24 cellular contexts compared by ENCODE assay signal in the genomic region with DNA sequence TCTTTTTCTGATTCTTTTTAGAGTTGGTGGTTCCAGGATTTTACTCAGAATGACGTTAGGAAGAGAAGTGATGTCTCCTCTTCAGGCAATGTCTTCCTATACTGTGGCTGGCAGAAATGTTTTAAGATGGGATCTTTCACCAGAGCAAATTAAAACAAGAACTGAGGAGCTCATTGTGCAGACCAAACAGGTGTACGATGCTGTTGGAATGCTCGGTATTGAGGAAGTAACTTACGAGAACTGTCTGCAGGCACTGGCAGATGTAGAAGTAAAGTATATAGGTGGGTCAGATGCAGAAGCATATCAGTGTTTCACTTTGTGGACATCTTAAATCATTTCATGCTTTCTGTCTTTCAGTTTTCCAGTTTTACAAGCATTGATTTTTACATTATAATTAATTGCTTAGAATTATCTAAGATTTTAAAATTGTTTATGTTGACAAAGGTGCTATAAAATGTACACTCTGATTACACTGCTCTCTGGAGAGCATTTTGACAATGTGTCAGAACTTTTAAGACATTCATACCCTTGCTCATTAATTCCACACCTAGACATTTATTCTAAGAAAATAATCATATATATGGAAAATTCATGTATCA. TPM values are rescaled to one million over a fixed set of nuclear protein-coding genes. Genes with fewer than 3 reads are reported as not detected.
A peak's percentile ranks its signal among the peaks of the same experiment; 100 is the strongest.
DNase-seq lines count a peak whose midpoint lies in the region; ATAC-seq, FAIRE-seq and TF ChIP-seq lines count a peak whose summit lies in the region.
"Had no signal": no experiment of that assay in that cellular context is flagged by ENCODE, and none has a peak within 500 bp of the region (broad histone marks: within the 10 kb centered on the region; RNA-seq: fewer than 3 reads in every experiment).

No MANE protein-coding gene starts in this region.

- H3K36me3 ChIP-seq in HEK293 (ENCODE audit: control insufficient read depth in 2 of 2, insufficient read depth in 1 of 2, low read length in 2 of 2) = peaks cover 2 to 4% of the 10 kb centered on the region in 2 experiments; a peak in 2 of 3 replicates

- ATAC-seq in GM21528 (IDR thresholded peaks at IDR 0.05; ENCODE audit: low FRiP score, unreplicated experiment) = no peak
- no peak for ATAC-seq in HG03378 (IDR thresholded peaks at IDR 0.05; ENCODE audit: unreplicated experiment)

- H3K4me1 Mint-ChIP-seq in Calu3 (ENCODE audit: low read depth, unreplicated experiment) = no peaks in the 10 kb centered on the region
- no peaks in the 10 kb centered on the region for H3K4me1 Mint-ChIP-seq in type B pancreatic cell (ENCODE audit: unreplicated experiment)
- H3K4me1 Mint-ChIP-seq: CD14-positive monocyte had no signal

- FAIRE-seq in HTR-8/SVneo (lab: Jason Lieb, UNC) = peak; percentile 49
- FAIRE-seq: A204.1, D721Med, G401.6, GM12891, GM19239 had no signal

- BruUV-seq in Calu3 (replicated peaks; lab: Mats Ljungman, UMichigan) = no TSS peak

- CTCF ChIA-PET in Calu3 (lab: Charles Lee) (no interaction called here), HEK293 (lab: Yijun Ruan, JAX) (interaction anchor here (2.3 kb wide), 1 partner anchor 16 kb away, joined by 8 read pairs; no protein-coding TSS in a partner anchor)

- intact Hi-C loops in Calu3 (cut with micrococcal nuclease; ENCODE audit: unreplicated experiment) = loop anchor here (10.0 kb wide), 1 partner anchor 386 kb away; the partner anchor contains the start of gene SREK1

- TF ChIP-seq CTCF in Calu3 (IDR thresholded peaks at IDR 0.05; ENCODE audit: unreplicated experiment) = no peak
- no peak for TF ChIP-seq CTCF in HEK293 (tag by site-specific recombination; IDR thresholded peaks at IDR 0.05)
- no peak for TF ChIP-seq CTCF in type B pancreatic cell (conservative IDR thresholded peaks at IDR 0.05)

- no peak overlapping the region for H3K4me3 ChIP-seq in HEK293 (ENCODE audit: low read depth, low read length)
- H3K4me3 ChIP-seq: BLaER1 had no signal

- H3K9me3 Mint-ChIP-seq in Calu3 (ENCODE audit: low read depth, unreplicated experiment) (no peaks in the 10 kb centered on the region), type B pancreatic cell (no peaks in the 10 kb centered on the region)
- H3K9me3 Mint-ChIP-seq: CD14-positive monocyte; CD4-positive, alpha-beta memory T cell; CD4-positive, CD25-positive, alpha-beta regulatory T cell; CD8-positive, alpha-beta memory T cell had no signal

- no peak overlapping the region for H3K4me3 Mint-ChIP-seq in Calu3 (ENCODE audit: low read depth, unreplicated experiment)
- H3K4me3 Mint-ChIP-seq in type B pancreatic cell = no peak overlapping the region
- H3K4me3 Mint-ChIP-seq: CD14-positive monocyte; CD4-positive, alpha-beta memory T cell; CD4-positive, CD25-positive, alpha-beta regulatory T cell; CD8-positive, alpha-beta memory T cell had no signal

- no peak overlapping the region for H3K27ac ChIP-seq in HEK293 (ENCODE audit: extremely low read depth, low read depth, low read length)
- H3K27ac ChIP-seq: BLaER1 had no signal

- H3K27me3 Mint-ChIP-seq in Calu3 (ENCODE audit: unreplicated experiment) = no peaks in the 10 kb centered on the region
- no peaks in the 10 kb centered on the region for H3K27me3 Mint-ChIP-seq in type B pancreatic cell
- H3K27me3 Mint-ChIP-seq: CD4-positive, alpha-beta memory T cell; CD4-positive, CD25-positive, alpha-beta regulatory T cell; CD8-positive, alpha-beta memory T cell had no signal

- H3K27ac Mint-ChIP-seq in Calu3 (ENCODE audit: unreplicated experiment) (no peak overlapping the region), type B pancreatic cell (peak overlapping the region; percentile 12)
- H3K27ac Mint-ChIP-seq: CD14-positive monocyte; CD4-positive, alpha-beta memory T cell; CD8-positive, alpha-beta memory T cell had no signal

- peaks cover 6% of the 10 kb centered on the region for H3K36me3 Mint-ChIP-seq in Calu3 (ENCODE audit: insufficient read depth, unreplicated experiment)
- H3K36me3 Mint-ChIP-seq in type B pancreatic cell = peaks cover 10% of the 10 kb centered on the region
- H3K36me3 Mint-ChIP-seq: CD4-positive, alpha-beta memory T cell; CD4-positive, CD25-positive, alpha-beta regulatory T cell; CD8-positive, alpha-beta memory T cell had no signal

- no peaks in the 10 kb centered on the region; the same call in 1 of the 2 replicates for H3K4me1 ChIP-seq in HEK293 (ENCODE audit: control insufficient read depth, insufficient read depth, low read length)
- H3K4me1 ChIP-seq: BE2C had no signal

- DNase-seq in Calu3 (peak; percentile 15), HTR-8/SVneo (ENCODE audit: insufficient read length, low spot score) (no peak), type B pancreatic cell (ENCODE audit: extremely low spot score, unreplicated experiment) (no peak), Kasumi-1 (lab: John Stamatoyannopoulos, UW) (no peak)
- DNase-seq: 8988T; ACHN; BE2C; C1 segment of cervical spinal cord; CD4-positive, alpha-beta memory T cell; CD4-positive, CD25-positive, alpha-beta regulatory T cell; CD8-positive, alpha-beta memory T cell; COR-L47; DMS79 treated with DMSO at 0.1 percent for 48 hours; GF-D8 had no signal

- POLR2A ChIA-PET in HEK293 (lab: Yijun Ruan, JAX) = no interaction called here

- no peaks in the 10 kb centered on the region for H3K9me3 ChIP-seq in HEK293 (ENCODE audit: control insufficient read depth, insufficient read depth, low read depth, low read length)
- H3K9me3 ChIP-seq: BE2C, BLaER1 had no signal

TF ChIP-seq in HEK293, 187 proteins besides CTCF, POLR2A, EP300 and RAD21 (continues in another document):
- TF ChIP-seq ZNF138 (tag by site-specific recombination; IDR thresholded peaks at IDR 0.05; ENCODE audit: borderline replicate concordance) (no peak), SCRT2 (tag by site-specific recombination; IDR thresholded peaks at IDR 0.05) (0 out of 2 replicates have a peak, but pooled peaks have one; percentile 25), ZNF433 (tag by site-specific recombination; IDR thresholded peaks at IDR 0.05; ENCODE audit: low read depth) (no peak), ZNF274 (IDR thresholded peaks at IDR 0.05; ENCODE audit: low read length) (no peak), ZNF274 (tag by site-specific recombination; IDR thresholded peaks at IDR 0.05; ENCODE audit: borderline replicate concordance) (no peak), ZNF521 (tag by site-specific recombination; IDR thresholded peaks at IDR 0.05) (no peak), ZNF48 (tag by site-specific recombination; IDR thresholded peaks at IDR 0.05) (no peak), BCL11B (tag by site-specific recombination; IDR thresholded peaks at IDR 0.05; ENCODE audit: low read depth) (no peak), ZBTB17 (tag by site-specific recombination; IDR thresholded peaks at IDR 0.05) (no peak), IKZF3 (tag by site-specific recombination; IDR thresholded peaks at IDR 0.05) (peak; percentile 54), ZNF155 (tag by site-specific recombination; IDR thresholded peaks at IDR 0.05) (no peak), ZNF530 (tag by site-specific recombination; IDR thresholded peaks at IDR 0.05; ENCODE audit: low read depth) (no peak), ZNF324 (tag by site-specific recombination; IDR thresholded peaks at IDR 0.05) (no peak), ZNF654 (tag by site-specific recombination; IDR thresholded peaks at IDR 0.05; ENCODE audit: low read depth) (no peak), ZFP3 (tag by site-specific recombination; IDR thresholded peaks at IDR 0.05; ENCODE audit: low read depth) (no peak), ZFP69B (tag by site-specific recombination; IDR thresholded peaks at IDR 0.05) (no peak)
- TF ChIP-seq, protein P1, sequence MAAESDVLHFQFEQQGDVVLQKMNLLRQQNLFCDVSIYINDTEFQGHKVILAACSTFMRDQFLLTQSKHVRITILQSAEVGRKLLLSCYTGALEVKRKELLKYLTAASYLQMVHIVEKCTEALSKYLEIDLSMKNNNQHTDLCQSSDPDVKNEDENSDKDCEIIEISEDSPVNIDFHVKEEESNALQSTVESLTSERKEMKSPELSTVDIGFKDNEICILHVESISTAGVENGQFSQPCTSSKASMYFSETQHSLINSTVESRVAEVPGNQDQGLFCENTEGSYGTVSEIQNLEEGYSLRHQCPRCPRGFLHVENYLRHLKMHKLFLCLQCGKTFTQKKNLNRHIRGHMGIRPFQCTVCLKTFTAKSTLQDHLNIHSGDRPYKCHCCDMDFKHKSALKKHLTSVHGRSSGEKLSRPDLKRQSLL (tag by site-specific recombination; IDR thresholded peaks at IDR 0.05) = no peak
- TF ChIP-seq, protein P2, sequence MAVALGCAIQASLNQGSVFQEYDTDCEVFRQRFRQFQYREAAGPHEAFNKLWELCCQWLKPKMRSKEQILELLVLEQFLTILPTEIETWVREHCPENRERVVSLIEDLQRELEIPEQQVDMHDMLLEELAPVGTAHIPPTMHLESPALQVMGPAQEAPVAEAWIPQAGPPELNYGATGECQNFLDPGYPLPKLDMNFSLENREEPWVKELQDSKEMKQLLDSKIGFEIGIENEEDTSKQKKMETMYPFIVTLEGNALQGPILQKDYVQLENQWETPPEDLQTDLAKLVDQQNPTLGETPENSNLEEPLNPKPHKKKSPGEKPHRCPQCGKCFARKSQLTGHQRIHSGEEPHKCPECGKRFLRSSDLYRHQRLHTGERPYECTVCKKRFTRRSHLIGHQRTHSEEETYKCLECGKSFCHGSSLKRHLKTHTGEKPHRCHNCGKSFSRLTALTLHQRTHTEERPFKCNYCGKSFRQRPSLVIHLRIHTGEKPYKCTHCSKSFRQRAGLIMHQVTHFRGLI (tag by site-specific recombination; IDR thresholded peaks at IDR 0.05) = no peak
- TF ChIP-seq, protein P3, sequence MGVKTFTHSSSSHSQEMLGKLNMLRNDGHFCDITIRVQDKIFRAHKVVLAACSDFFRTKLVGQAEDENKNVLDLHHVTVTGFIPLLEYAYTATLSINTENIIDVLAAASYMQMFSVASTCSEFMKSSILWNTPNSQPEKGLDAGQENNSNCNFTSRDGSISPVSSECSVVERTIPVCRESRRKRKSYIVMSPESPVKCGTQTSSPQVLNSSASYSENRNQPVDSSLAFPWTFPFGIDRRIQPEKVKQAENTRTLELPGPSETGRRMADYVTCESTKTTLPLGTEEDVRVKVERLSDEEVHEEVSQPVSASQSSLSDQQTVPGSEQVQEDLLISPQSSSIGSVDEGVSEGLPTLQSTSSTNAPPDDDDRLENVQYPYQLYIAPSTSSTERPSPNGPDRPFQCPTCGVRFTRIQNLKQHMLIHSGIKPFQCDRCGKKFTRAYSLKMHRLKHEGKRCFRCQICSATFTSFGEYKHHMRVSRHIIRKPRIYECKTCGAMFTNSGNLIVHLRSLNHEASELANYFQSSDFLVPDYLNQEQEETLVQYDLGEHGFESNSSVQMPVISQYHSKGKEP (tag by site-specific recombination; IDR thresholded peaks at IDR 0.05) = 0 out of 2 replicates have a peak, but pooled peaks have one; percentile 13

RNA-seq across cellular contexts. Expression of gene NLN, which starts 36.6 kb away (rescaled TPM):
- total RNA-seq in Calu3 (2022) (47.9 and 48.0 TPM in 2 replicates), type B pancreatic cell (ENCODE audit: low replicate concordance) (44.4 and 47.2 TPM in 2 replicates)

RNA-seq across cellular contexts. Expression of gene SGTB, which starts 36.7 kb away (rescaled TPM):
- total RNA-seq in Calu3 (2022) (3.9 and 6.8 TPM in 2 replicates), type B pancreatic cell (ENCODE audit: low replicate concordance) (4.9 and 10.2 TPM in 2 replicates)
